15 cellular contexts compared by ENCODE assay signal in the genomic region with DNA sequence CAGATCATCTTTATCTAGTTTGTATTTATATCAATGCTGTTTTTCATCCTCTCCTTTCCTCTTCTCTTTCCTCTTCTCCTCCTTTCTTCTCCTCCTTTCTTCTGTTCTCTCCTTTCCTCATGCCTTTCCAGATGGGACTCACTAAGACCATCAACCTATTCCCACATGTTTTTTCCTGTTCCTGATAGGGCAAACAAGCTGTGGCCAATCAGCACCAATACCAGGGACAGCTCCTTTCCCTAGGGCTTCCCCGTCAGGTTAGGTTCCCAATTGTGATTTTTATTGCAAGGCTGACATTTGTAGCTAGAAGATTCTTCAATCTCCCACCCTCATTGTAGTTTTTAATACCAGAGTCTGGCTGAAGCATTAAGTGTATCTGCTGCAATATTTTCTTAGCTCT.
A peak's percentile ranks its signal among the peaks of the same experiment; 100 is the strongest.
DNase-seq lines count a peak whose midpoint lies in the region; FAIRE-seq and TF ChIP-seq lines count a peak whose summit lies in the region.
"Had no signal": no experiment of that assay in that cellular context is flagged by ENCODE, and none has a peak within 500 bp of the region (broad histone marks: within the 10 kb centered on the region; RNA-seq: fewer than 3 reads in every experiment).

No MANE protein-coding gene starts in this region.

- H3K27ac ChIP-seq in A673 (ENCODE audit: low read depth, low read length, poor library complexity, severe bottlenecking) (no peak overlapping the region), astrocyte (ENCODE audit: low read depth, low read length) (no peak overlapping the region), tibial artery (no peak overlapping the region)

- H3K9me3 ChIP-seq in A673 (ENCODE audit: low read depth, low read length, poor library complexity, severe bottlenecking), result no peaks in the 10 kb centered on the region
- H3K9me3 ChIP-seq in astrocyte (ENCODE audit: insufficient read depth, low read depth, low read length), result no peaks in the 10 kb centered on the region
- H3K9me3 ChIP-seq in tibial artery, result peaks cover 0 to 4% (median 0%) of the 10 kb centered on the region in 3 donors

- no peak overlapping the region for H3K4me3 ChIP-seq in A673 (ENCODE audit: low read depth, low read length, poor library complexity, severe bottlenecking)
- no peak overlapping the region for H3K4me3 ChIP-seq in astrocyte (ENCODE audit: insufficient read depth, low read depth, low read length)
- no peak overlapping the region for H3K4me3 ChIP-seq in tibial artery

- no peaks in the 10 kb centered on the region for H3K4me1 ChIP-seq in A673 (ENCODE audit: insufficient read depth, low read length, poor library complexity, severe bottlenecking)
- peaks cover 13% of the 10 kb centered on the region for H3K4me1 ChIP-seq in astrocyte (ENCODE audit: insufficient read depth, low read length)
- H3K4me1 ChIP-seq in tibial artery, result peaks cover 0 to 10% (median 0%) of the 10 kb centered on the region in 4 donors

- intact Hi-C loops in A673 (cut with micrococcal nuclease; ENCODE audit: unreplicated experiment), result no loop called here
- intact Hi-C loops in tibial artery (cut with DNase I; ENCODE audit: low total_unique reads), result no loop called here

- no peaks in the 10 kb centered on the region for H4K20me1 ChIP-seq in astrocyte (ENCODE audit: insufficient read depth, low read length)

- H3K4me2 ChIP-seq in astrocyte (ENCODE audit: low read length), result no peak overlapping the region

- TF ChIP-seq CTCF in A673 (conservative IDR thresholded peaks at IDR 0.05; ENCODE audit: low read depth, low read length), result no peak
- no peak for TF ChIP-seq CTCF in astrocyte (IDR thresholded peaks at IDR 0.05; ENCODE audit: insufficient read depth, low read depth, low read length)
- no peak for TF ChIP-seq CTCF in tibial artery (IDR thresholded peaks at IDR 0.05)

- DNase-seq in A673 (ENCODE audit: low spot score) (peak; percentile 34), HK-2 (ENCODE audit: unreplicated experiment) (peak; percentile 20), astrocyte (ENCODE audit: low read depth) (no peak), iPS-NIHi11 (ENCODE audit: low spot score) (peak; percentile 79), NCI-H1694 treated with DMSO at 0.1 percent for 48 hours (lab: John Stamatoyannopoulos, UW) (no peak), NCI-H69 (lab: John Stamatoyannopoulos, UW) (no peak), tibial artery (no peak), 8988T (no peak)
- DNase-seq: activated CD4-positive, alpha-beta memory T cell treated with anti-CD3 and anti-CD28 coated beads, Interleukin-2, amount 10 ng/mL, durations not matched to agents 7 days and 5 days; activated naive CD4-positive, alpha-beta T cell treated with Interleukin-2 at 50 U/mL for 16 hours; MM.1S; natural killer cell; NCI-H524; stimulated activated CD4-positive, alpha-beta T cell treated with anti-CD3 and anti-CD28 coated beads, Interleukin-15, amount 100 ng/mL, for 24 hours; SW 1271 had no signal

- peak; percentile 85 for FAIRE-seq in astrocyte (lab: Jason Lieb, UNC)

- no peaks in the 10 kb centered on the region for H3K79me2 ChIP-seq in astrocyte (ENCODE audit: insufficient read depth, low read length)

- peaks cover 10% of the 10 kb centered on the region for H3K4me1 Mint-ChIP-seq in astrocyte (ENCODE audit: low read depth, unreplicated experiment)
- H3K4me1 Mint-ChIP-seq: activated CD4-positive, alpha-beta memory T cell treated with anti-CD3 and anti-CD28 coated beads, Interleukin-2, amount 10 ng/mL, durations not matched to agents 7 days and 5 days; natural killer cell had no signal

- POLR2A ChIA-PET in A673 (lab: Charles Lee; ENCODE audit: low non-redundant PET), result no interaction called here

- no peaks in the 10 kb centered on the region for H3K36me3 Mint-ChIP-seq in astrocyte (ENCODE audit: low read depth, unreplicated experiment)
- H3K36me3 Mint-ChIP-seq: natural killer cell had no signal

- H3K27me3 ChIP-seq in A673 (replicated peaks; ENCODE audit: insufficient read depth, low read depth, low read length, poor library complexity) (no peaks in the 10 kb centered on the region), astrocyte (ENCODE audit: insufficient read depth, low read length) (no peaks in the 10 kb centered on the region), tibial artery (no peaks in the 10 kb centered on the region)

- H3K9ac ChIP-seq in astrocyte (ENCODE audit: low read length), result no peak overlapping the region

- no TSS peak for BruUV-seq in A673 (replicated peaks; lab: Mats Ljungman, UMichigan)

- H3K36me3 ChIP-seq in A673 (ENCODE audit: insufficient read depth, low read length, poor library complexity, severe bottlenecking) (no peaks in the 10 kb centered on the region), astrocyte (ENCODE audit: insufficient read depth, low read length) (no peaks in the 10 kb centered on the region), tibial artery (no peaks in the 10 kb centered on the region)

- H3K9me3 Mint-ChIP-seq in astrocyte (ENCODE audit: unreplicated experiment), result no peaks in the 10 kb centered on the region
- H3K9me3 Mint-ChIP-seq: activated CD4-positive, alpha-beta memory T cell treated with anti-CD3 and anti-CD28 coated beads, Interleukin-2, amount 10 ng/mL, durations not matched to agents 7 days and 5 days had no signal

- CTCF ChIA-PET in A673 (lab: Charles Lee), result no interaction called here

- H3K4me3 Mint-ChIP-seq in astrocyte (ENCODE audit: unreplicated experiment), result no peak overlapping the region
- H3K4me3 Mint-ChIP-seq: activated CD4-positive, alpha-beta memory T cell treated with anti-CD3 and anti-CD28 coated beads, Interleukin-2, amount 10 ng/mL, durations not matched to agents 7 days and 5 days; natural killer cell had no signal

- H3K27ac Mint-ChIP-seq in astrocyte (ENCODE audit: unreplicated experiment), result no peak overlapping the region
- H3K27ac Mint-ChIP-seq: activated CD4-positive, alpha-beta memory T cell treated with anti-CD3 and anti-CD28 coated beads, Interleukin-2, amount 10 ng/mL, durations not matched to agents 7 days and 5 days; natural killer cell had no signal

- H3K27me3 Mint-ChIP-seq in astrocyte (ENCODE audit: low read depth, unreplicated experiment), result no peaks in the 10 kb centered on the region
- H3K27me3 Mint-ChIP-seq: activated CD4-positive, alpha-beta memory T cell treated with anti-CD3 and anti-CD28 coated beads, Interleukin-2, amount 10 ng/mL, durations not matched to agents 7 days and 5 days had no signal

- no peak overlapping the region for H2AFZ ChIP-seq in astrocyte (ENCODE audit: low read depth, low read length)

Comparison
In these comparisons a context has a peak if more than half of its experiments do, and no peak if none do; other contexts are left out.
1. DNase-seq: peak in A673 (single experiment), HK-2 (single experiment) and iPS-NIHi11 (single experiment); none in astrocyte (single experiment), NCI-H1694 treated with DMSO at 0.1 percent for 48 hours (single experiment), NCI-H69 (single experiment), tibial artery (0 of 2) and 8988T (single experiment).